In the genomic region with DNA sequence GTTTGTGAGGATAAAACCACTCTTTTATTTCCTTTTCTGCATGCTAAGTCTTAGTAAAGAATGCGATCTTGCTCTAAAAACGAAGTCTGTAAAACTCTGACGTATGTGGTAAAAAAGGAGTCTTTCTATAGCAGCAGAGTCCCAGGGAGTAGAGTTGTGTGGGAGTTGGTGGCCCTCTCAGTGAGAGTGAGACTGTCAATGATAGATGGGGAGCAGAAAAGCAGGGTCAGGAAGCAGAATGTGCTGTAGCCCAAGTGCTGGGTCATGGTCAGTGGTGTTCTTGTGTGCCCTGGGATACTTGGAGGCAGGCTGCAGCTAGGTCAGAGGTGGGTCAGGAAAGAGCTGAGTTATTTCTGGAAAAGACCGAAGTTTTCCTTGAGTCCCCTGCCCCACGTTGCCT, we compare ENCODE assay signal across 1 cellular context.
TF ChIP-seq lines count a peak whose summit lies in the region.

No MANE protein-coding gene starts in this region.

TF ChIP-seq in WTC11, 78 proteins besides CTCF, POLR2A, EP300 and RAD21:
- TF ChIP-seq, protein P1, sequence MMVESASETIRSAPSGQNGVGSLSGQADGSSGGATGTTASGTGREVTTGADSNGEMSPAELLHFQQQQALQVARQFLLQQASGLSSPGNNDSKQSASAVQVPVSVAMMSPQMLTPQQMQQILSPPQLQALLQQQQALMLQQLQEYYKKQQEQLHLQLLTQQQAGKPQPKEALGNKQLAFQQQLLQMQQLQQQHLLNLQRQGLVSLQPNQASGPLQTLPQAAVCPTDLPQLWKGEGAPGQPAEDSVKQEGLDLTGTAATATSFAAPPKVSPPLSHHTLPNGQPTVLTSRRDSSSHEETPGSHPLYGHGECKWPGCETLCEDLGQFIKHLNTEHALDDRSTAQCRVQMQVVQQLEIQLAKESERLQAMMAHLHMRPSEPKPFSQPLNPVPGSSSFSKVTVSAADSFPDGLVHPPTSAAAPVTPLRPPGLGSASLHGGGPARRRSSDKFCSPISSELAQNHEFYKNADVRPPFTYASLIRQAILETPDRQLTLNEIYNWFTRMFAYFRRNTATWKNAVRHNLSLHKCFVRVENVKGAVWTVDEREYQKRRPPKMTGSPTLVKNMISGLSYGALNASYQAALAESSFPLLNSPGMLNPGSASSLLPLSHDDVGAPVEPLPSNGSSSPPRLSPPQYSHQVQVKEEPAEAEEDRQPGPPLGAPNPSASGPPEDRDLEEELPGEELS (CRISPR knock-in tag; IDR thresholded peaks at IDR 0.05) = no peak
- no peak for TF ChIP-seq EMX1 (CRISPR knock-in tag; IDR thresholded peaks at IDR 0.05)
- TF ChIP-seq ZNF219 (CRISPR knock-in tag; IDR thresholded peaks at IDR 0.05; ENCODE audit: borderline replicate concordance) = no peak
- TF ChIP-seq, protein P2, sequence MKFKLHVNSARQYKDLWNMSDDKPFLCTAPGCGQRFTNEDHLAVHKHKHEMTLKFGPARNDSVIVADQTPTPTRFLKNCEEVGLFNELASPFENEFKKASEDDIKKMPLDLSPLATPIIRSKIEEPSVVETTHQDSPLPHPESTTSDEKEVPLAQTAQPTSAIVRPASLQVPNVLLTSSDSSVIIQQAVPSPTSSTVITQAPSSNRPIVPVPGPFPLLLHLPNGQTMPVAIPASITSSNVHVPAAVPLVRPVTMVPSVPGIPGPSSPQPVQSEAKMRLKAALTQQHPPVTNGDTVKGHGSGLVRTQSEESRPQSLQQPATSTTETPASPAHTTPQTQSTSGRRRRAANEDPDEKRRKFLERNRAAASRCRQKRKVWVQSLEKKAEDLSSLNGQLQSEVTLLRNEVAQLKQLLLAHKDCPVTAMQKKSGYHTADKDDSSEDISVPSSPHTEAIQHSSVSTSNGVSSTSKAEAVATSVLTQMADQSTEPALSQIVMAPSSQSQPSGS (CRISPR knock-in tag; IDR thresholded peaks at IDR 0.05; ENCODE audit: borderline replicate concordance, low read depth) = no peak
- TF ChIP-seq E2F4 (CRISPR knock-in tag; IDR thresholded peaks at IDR 0.05; ENCODE audit: borderline replicate concordance, low read depth) = no peak
TF ChIP-seq in WTC11: peak in this region for 0.
